14 cellular contexts compared by ENCODE assay signal in genomic region chr9:17942498-17942897, GRCh38.
DNase-seq lines count a peak whose midpoint lies in the region; ATAC-seq and TF ChIP-seq lines count a peak whose summit lies in the region.
"Had no signal": no experiment of that assay in that cellular context is flagged by ENCODE, and none has a peak within 500 bp of the region (broad histone marks: within the 10 kb centered on the region; RNA-seq: fewer than 3 reads in every experiment).

No MANE protein-coding gene starts in this region.

- H3K4me2 ChIP-seq in mammary epithelial cell (ENCODE audit: insufficient read depth, low read depth, low read length), result no peak overlapping the region

- no peaks in the 10 kb centered on the region for H3K27me3 ChIP-seq in mammary epithelial cell (ENCODE audit: insufficient read depth, low read length)
- H3K27me3 ChIP-seq: BE2C, SJCRH30 had no signal

- no TSS peak for BruUV-seq in mammary epithelial cell (replicated peaks; lab: Mats Ljungman, UMichigan)

- CTCF ChIA-PET in mammary epithelial cell (lab: Charles Lee; ENCODE audit: low non-redundant PET), result no interaction called here

- intact Hi-C loops in mucosa of descending colon (cut with DNase I, micrococcal nuclease), result no loop called here
- intact Hi-C loops in mammary epithelial cell (cut with micrococcal nuclease), result no loop called here

- no peak for TF ChIP-seq CTCF in mucosa of descending colon (IDR thresholded peaks at IDR 0.05)
- TF ChIP-seq CTCF in mammary epithelial cell (conservative IDR thresholded peaks at IDR 0.05 in 1 of 2, IDR thresholded peaks at IDR 0.05 in 1 of 2; ENCODE audit: extremely low read depth in 1 of 2, insufficient read depth in 1 of 2, low read depth in 1 of 2, low read length in 2 of 2), result no peak

- H3K36me3 ChIP-seq in mucosa of descending colon (ENCODE audit: low read depth) (no peaks in the 10 kb centered on the region), mammary epithelial cell (ENCODE audit: insufficient read depth, low read length) (no peaks in the 10 kb centered on the region)
- H3K36me3 ChIP-seq: BE2C, SJCRH30 had no signal

- H3K4me3 ChIP-seq in mucosa of descending colon, result no peak overlapping the region
- no peak overlapping the region for H3K4me3 ChIP-seq in mammary epithelial cell (replicated peaks in 1 of 3; ENCODE audit: insufficient read depth in 1 of 3, low read depth in 2 of 3, low read length in 3 of 3)
- H3K4me3 ChIP-seq: SJCRH30 had no signal

- H3K4me1 ChIP-seq in mucosa of descending colon (ENCODE audit: low read depth), result no peaks in the 10 kb centered on the region
- H3K4me1 ChIP-seq in mammary epithelial cell (ENCODE audit: insufficient read depth, low read length), result no peaks in the 10 kb centered on the region
- H3K4me1 ChIP-seq: BE2C, SJCRH30 had no signal

- no peaks in the 10 kb centered on the region for H4K20me1 ChIP-seq in mammary epithelial cell (ENCODE audit: insufficient read depth, low read length)

- ATAC-seq in mucosa of descending colon (peak; percentile 34), GM21717 (IDR thresholded peaks at IDR 0.05; ENCODE audit: unreplicated experiment) (no peak)
- ATAC-seq: CD8-positive, alpha-beta T cell had no signal

- H3K9me3 ChIP-seq in mucosa of descending colon (peaks cover 3% of the 10 kb centered on the region), mammary epithelial cell (replicated peaks; ENCODE audit: insufficient read depth, low read length) (no peaks in the 10 kb centered on the region)
- H3K9me3 ChIP-seq: BE2C, SJCRH30 had no signal

- in situ Hi-C loops in mammary epithelial cell (cut with MboI; ENCODE audit: low sequenced_read_pairs in 2 of 2), result loop anchor here in 1 of 2 donors (25.0 kb wide), 1 partner anchor 105 kb away; no protein-coding TSS in a partner anchor

- WGBS in mammary epithelial cell (ENCODE audit: low coverage, missing lambda C conversion rate), result 57% methylated on average over 1 of the region's 1 CpG

- DNase-seq in NCI-H1105 (lab: John Stamatoyannopoulos, UW), result peak; percentile 49
- peak; percentile 2 for DNase-seq in NCI-H2029 (lab: John Stamatoyannopoulos, UW)
- DNase-seq in NCI-H345 treated with DMSO at 0.1 percent for 48 hours (lab: John Stamatoyannopoulos, UW; ENCODE audit: unreplicated experiment), result peak; percentile 37
- DNase-seq in mucosa of descending colon, result peak in 1 of 3 donors; percentile 35
- no peak for DNase-seq in kidney glomerular epithelial cell (lab: John Stamatoyannopoulos, UW)
- no peak for DNase-seq in mammary epithelial cell
- DNase-seq: BE2C; CD8-positive, alpha-beta T cell; EL; NCI-H1694; NCI-H446; SJCRH30 had no signal

- no peak overlapping the region for H3K27ac ChIP-seq in mammary epithelial cell (ENCODE audit: insufficient read depth, low read depth, low read length)
- H3K27ac ChIP-seq: RWPE1, SJCRH30 had no signal

- dilution Hi-C loops in mammary epithelial cell (cut with HindIII; ENCODE audit: low sequenced_read_pairs), result no loop called here

- no peaks in the 10 kb centered on the region for H3K79me2 ChIP-seq in mammary epithelial cell (ENCODE audit: insufficient read depth, low read length)

- H2AFZ ChIP-seq in mammary epithelial cell (ENCODE audit: low read depth, low read length), result no peak overlapping the region

- H3K9ac ChIP-seq in mammary epithelial cell (ENCODE audit: insufficient read depth, low read length), result no peak overlapping the region

Comparison
In these comparisons a context has a peak if more than half of its experiments do, and no peak if none do; other contexts are left out.
1. DNase-seq: peak in NCI-H1105 (single experiment), NCI-H2029 (single experiment) and NCI-H345 treated with DMSO at 0.1 percent for 48 hours (single experiment); none in kidney glomerular epithelial cell (single experiment) and mammary epithelial cell (single experiment).